In genomic region chr6:84003140-84003539, GRCh38 we compare ENCODE assay signal across 20 cellular contexts. TPM values are rescaled to one million over a fixed set of nuclear protein-coding genes. Genes with fewer than 3 reads are reported as not detected.
DNase-seq lines count a peak whose midpoint lies in the region; ATAC-seq, FAIRE-seq and TF ChIP-seq lines count a peak whose summit lies in the region.
"Had no signal": no experiment of that assay in that cellular context is flagged by ENCODE, and none has a peak within 500 bp of the region (broad histone marks: within the 10 kb centered on the region; RNA-seq: fewer than 3 reads in every experiment).

No MANE protein-coding gene starts in this region.

- H2AFZ ChIP-seq in K562 (ENCODE audit: low read depth, low read length) (no peak overlapping the region), neuronal stem cell (ENCODE audit: low read length) (peak overlapping the region; percentile 18)

- H3K4me1 ChIP-seq in K562 (replicated peaks in 1 of 2; ENCODE audit: control insufficient read depth in 2 of 2, insufficient read depth in 2 of 2, low read length in 2 of 2) (no peaks in the 10 kb centered on the region), neuronal stem cell (ENCODE audit: control insufficient read depth in 2 of 2, insufficient read depth in 1 of 2, low read depth in 1 of 2, low read length in 2 of 2) (peaks cover 1 to 8% of the 10 kb centered on the region in 2 donors)
- H3K4me1 ChIP-seq: BLaER1 treated with 17β-estradiol and CSF1 and Interleukin-3, amounts not matched to agents 10 nM and 100 nM had no signal

- H4K91ac ChIP-seq in neuronal stem cell (ENCODE audit: low read depth, low read length, poor library complexity) = no peak overlapping the region

- no peak overlapping the region for H3K14ac ChIP-seq in neuronal stem cell (ENCODE audit: low read length)

- no peak for TF ChIP-seq EP300 in K562 (IDR thresholded peaks at IDR 0.05; ENCODE audit: low read length)

- H3K9ac ChIP-seq in K562 (ENCODE audit: insufficient read depth in 1 of 2, low read depth in 2 of 2, low read length in 2 of 2) = no peak overlapping the region
- H3K9ac ChIP-seq in neuronal stem cell (ENCODE audit: low read depth, low read length, poor library complexity) = no peak overlapping the region
- H3K9ac ChIP-seq: BLaER1 treated with 17β-estradiol and CSF1 and Interleukin-3, amounts not matched to agents 10 nM and 100 nM had no signal

- H3K4me3 ChIP-seq in K562 = no peak overlapping the region
- H3K4me3 ChIP-seq in neuronal stem cell (ENCODE audit: low read length in 2 of 2) = no peak overlapping the region
- H3K4me3 ChIP-seq: BLaER1 treated with 17β-estradiol and CSF1 and Interleukin-3, amounts not matched to agents 10 nM and 100 nM had no signal

- no peak overlapping the region for H2BK15ac ChIP-seq in neuronal stem cell (ENCODE audit: low read length)

- H2AK5ac ChIP-seq in neuronal stem cell (ENCODE audit: low read depth, low read length) = no peak overlapping the region

- CTCF ChIA-PET in K562 (lab: Yijun Ruan, JAX; ENCODE audit: low intra/inter-chr PET ratio) = no interaction called here

- H3K27me3 ChIP-seq in K562 (ENCODE audit: control insufficient read depth in 2 of 2, insufficient read depth in 2 of 2, low read length in 2 of 2) (no peaks in the 10 kb centered on the region), neuronal stem cell (ENCODE audit: control insufficient read depth in 3 of 3, insufficient read depth in 3 of 3, low read depth in 1 of 3, low read length in 3 of 3) (no peaks in the 10 kb centered on the region)
- H3K27me3 ChIP-seq: BLaER1 treated with 17β-estradiol and CSF1 and Interleukin-3, amounts not matched to agents 10 nM and 100 nM had no signal

- DNase-seq in DMS 273 (lab: John Stamatoyannopoulos, UW; ENCODE audit: unreplicated experiment) (peak; percentile 12), DMS 273 treated with DMSO at 0.1 percent for 48 hours (lab: John Stamatoyannopoulos, UW) (no peak), G401 (ENCODE audit: low spot score) (peak; percentile 23), K562 (ENCODE audit: extremely low read depth in 1 of 4, low spot score in 3 of 4) (no peak), neuronal stem cell (ENCODE audit: low spot score) (no peak), islet precursor cell (no peak)
- DNase-seq: AML-193; Calu3; CD4-positive, CD25-positive, alpha-beta regulatory T cell; DMS153; DMS79 treated with DMSO at 0.1 percent for 48 hours; EL; GDM1 had no signal

- no peak overlapping the region for H4K8ac ChIP-seq in neuronal stem cell (ENCODE audit: low read depth, low read length)

- no peak overlapping the region for H3K4ac ChIP-seq in neuronal stem cell (ENCODE audit: low read length)

- intact Hi-C loops in K562 (cut with micrococcal nuclease) = no loop called here

- POLR2A ChIA-PET in K562 (lab: Yijun Ruan, JAX) = no interaction called here

- BruUV-seq in K562 (replicated peaks; lab: Mats Ljungman, UMichigan) = no TSS peak

- H4K20me1 ChIP-seq in K562 (replicated peaks; ENCODE audit: control insufficient read depth, insufficient read depth, low read length) = no peaks in the 10 kb centered on the region
- H4K20me1 ChIP-seq: BLaER1 treated with 17β-estradiol and CSF1 and Interleukin-3, amounts not matched to agents 10 nM and 100 nM had no signal

- no peaks in the 10 kb centered on the region for H3K9me1 ChIP-seq in K562 (ENCODE audit: control insufficient read depth, insufficient read depth, low read length)

- TF ChIP-seq RAD21 in K562 (CRISPR knock-in tag; conservative IDR thresholded peaks at IDR 0.05 in 1 of 2, IDR thresholded peaks at IDR 0.05 in 1 of 2) = no peak

- no peak for FAIRE-seq in K562 (lab: Jason Lieb, UNC)
- FAIRE-seq: GM12892, H54, HTR-8/SVneo had no signal

- TF ChIP-seq CTCF in K562 (IDR thresholded peaks at IDR 0.05 in 2 of 3, conservative IDR thresholded peaks at IDR 0.05 in 1 of 3; ENCODE audit: insufficient read depth in 2 of 3, low read depth in 1 of 3, low read length in 3 of 3) = no peak

- 0% methylated on average over 1 of the region's 1 CpG for WGBS in K562 (ENCODE audit: insufficient coverage, low coverage, missing lambda C conversion rate)
- no CpG with 5 or more reads among the region's 1 CpG for WGBS in neuronal stem cell (ENCODE audit: extremely low coverage in 2 of 2, insufficient read length in 2 of 2, insufficient replicate concordance in 1 of 2), 2 donors

- TF ChIP-seq POLR2A in K562 (conservative IDR thresholded peaks at IDR 0.05) = no peak

- no peaks in the 10 kb centered on the region for H3K79me2 ChIP-seq in K562 (ENCODE audit: control insufficient read depth, insufficient read depth, low read length)

- no peak overlapping the region for H3K18ac ChIP-seq in neuronal stem cell (ENCODE audit: low read length)

- H2BK120ac ChIP-seq in neuronal stem cell (ENCODE audit: low read depth, low read length) = no peak overlapping the region

- H3K36me3 ChIP-seq in K562 (ENCODE audit: control insufficient read depth, insufficient read depth, low read length) = no peaks in the 10 kb centered on the region
- no peaks in the 10 kb centered on the region for H3K36me3 ChIP-seq in neuronal stem cell (replicated peaks in 1 of 2; ENCODE audit: control insufficient read depth in 2 of 2, insufficient read depth in 2 of 2, low read length in 2 of 2)
- H3K36me3 ChIP-seq: BLaER1 treated with 17β-estradiol and CSF1 and Interleukin-3, amounts not matched to agents 10 nM and 100 nM had no signal

- H3K79me1 ChIP-seq in neuronal stem cell (ENCODE audit: low read depth, low read length) = no peaks in the 10 kb centered on the region

- H3K23ac ChIP-seq in neuronal stem cell (ENCODE audit: low read depth, low read length, poor library complexity) = no peak overlapping the region

- no peak overlapping the region for H3K27ac ChIP-seq in K562 (ENCODE audit: extremely low read depth, low read depth, low read length)
- no peak overlapping the region for H3K27ac ChIP-seq in neuronal stem cell (replicated peaks; ENCODE audit: low read length)
- H3K27ac ChIP-seq: 22Rv1; BLaER1 treated with 17β-estradiol and CSF1 and Interleukin-3, amounts not matched to agents 10 nM and 100 nM had no signal

- no peaks in the 10 kb centered on the region for H3K9me3 ChIP-seq in K562 (replicated peaks; ENCODE audit: control insufficient read depth, insufficient read depth, low read depth, low read length)
- H3K9me3 ChIP-seq in neuronal stem cell (replicated peaks in 1 of 2; ENCODE audit: control insufficient read depth in 2 of 2, insufficient read depth in 1 of 2, low read depth in 1 of 2, low read length in 2 of 2) = no peaks in the 10 kb centered on the region
- H3K9me3 ChIP-seq: BLaER1 treated with 17β-estradiol and CSF1 and Interleukin-3, amounts not matched to agents 10 nM and 100 nM had no signal

- in situ Hi-C loops in G401 (cut with HindIII; ENCODE audit: low sequenced_read_pairs) (no loop called here), K562 (cut with MboI) (no loop called here)

- H3K4me2 ChIP-seq in K562 (ENCODE audit: insufficient read depth, low read length) (no peak overlapping the region), neuronal stem cell (ENCODE audit: insufficient read depth, low read length, poor library complexity, severe bottlenecking) (no peak overlapping the region)
- H3K4me2 ChIP-seq: BLaER1 treated with 17β-estradiol and CSF1 and Interleukin-3, amounts not matched to agents 10 nM and 100 nM had no signal

- no peak overlapping the region for H2BK12ac ChIP-seq in neuronal stem cell (ENCODE audit: low read length)

- ATAC-seq in K562 (no peak; the same call in 2 of the 3 replicates), GM21529 (IDR thresholded peaks at IDR 0.05; ENCODE audit: unreplicated experiment) (no peak)
- ATAC-seq: HCT116 had no signal

- no peak overlapping the region for H2BK5ac ChIP-seq in neuronal stem cell (ENCODE audit: low read length)

TF ChIP-seq in K562, 482 proteins besides CTCF, POLR2A, EP300 and RAD21 (continues in another document):
- TF ChIP-seq KAT8 (IDR thresholded peaks at IDR 0.05; ENCODE audit: low read depth) = no peak
- TF ChIP-seq, protein P1, sequence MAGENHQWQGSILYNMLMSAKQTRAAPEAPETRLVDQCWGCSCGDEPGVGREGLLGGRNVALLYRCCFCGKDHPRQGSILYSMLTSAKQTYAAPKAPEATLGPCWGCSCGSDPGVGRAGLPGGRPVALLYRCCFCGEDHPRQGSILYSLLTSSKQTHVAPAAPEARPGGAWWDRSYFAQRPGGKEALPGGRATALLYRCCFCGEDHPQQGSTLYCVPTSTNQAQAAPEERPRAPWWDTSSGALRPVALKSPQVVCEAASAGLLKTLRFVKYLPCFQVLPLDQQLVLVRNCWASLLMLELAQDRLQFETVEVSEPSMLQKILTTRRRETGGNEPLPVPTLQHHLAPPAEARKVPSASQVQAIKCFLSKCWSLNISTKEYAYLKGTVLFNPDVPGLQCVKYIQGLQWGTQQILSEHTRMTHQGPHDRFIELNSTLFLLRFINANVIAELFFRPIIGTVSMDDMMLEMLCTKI (IDR thresholded peaks at IDR 0.05; ENCODE audit: partially characterized antibody) = no peak
- peak; percentile 92 for TF ChIP-seq RFX1 (IDR thresholded peaks at IDR 0.05)

RNA-seq across cellular contexts. Expression of gene MRAP2, which starts 30.4 kb away (rescaled TPM):
- not detected in 2 replicates for total RNA-seq in G401 (2014; rRNA removed; shearing (Covaris generic))
- 18.1 and 18.7 TPM in 2 replicates for total RNA-seq in K562 (2011; cell fraction: chromatin; rRNA removed; ENCODE audit: low replicate concordance)
- total RNA-seq in K562 (2011; cell fraction: nucleolus; rRNA removed) = 15.3 and 20.5 TPM in 2 replicates
- 27.9 and 37.3 TPM in 2 replicates for total RNA-seq in K562 (2011; cell fraction: nucleoplasm; rRNA removed)
- total RNA-seq in K562 (2014; rRNA removed) (7.8 and 8.6 TPM in 2 replicates), K562 (2014; rRNA removed; fragmentation: Illumina TruSeq; extraction: Trizol) (12.0 and 15.3 TPM in 2 replicates), K562 (2015; rRNA removed; fragmentation: Illumina TruSeq; extraction: Trizol) (11.8 and 12.6 TPM in 2 replicates), K562 (2021) (7.4 and 8.7 TPM in 2 replicates)
- polyA plus RNA-seq in K562 (2011; rRNA removed) (30.7 and 38.9 TPM in 2 replicates), K562 (2014; fragmentation: Illumina TruSeq; extraction: Trizol) (10.9 and 12.1 TPM in 2 replicates), K562 (2014; fragmentation: Nextera tagmentation; extraction: Ambion mirVana) (1 to 10 TPM; 5.9 to 6.8 TPM), K562 (2014; rRNA removed) (8.0 and 9.3 TPM in 2 replicates)
- polyA plus RNA-seq in K562 (2011; cell fraction: cytosol; rRNA removed) = 16.6 and 27.0 TPM in 2 replicates
- 8.4 and 14.0 TPM in 2 replicates for polyA plus RNA-seq in K562 (2011; cell fraction: nucleus; rRNA removed)
- 7.1 and 10.8 TPM in 2 replicates for polyA plus RNA-seq in K562 (2012)
- 26.8 and 27.7 TPM in 2 replicates for polyA minus RNA-seq in K562 (2011; rRNA and poly(A)+ RNA removed)
- 5.2 and 13.0 TPM in 2 replicates for polyA minus RNA-seq in K562 (2011; cell fraction: cytosol; rRNA and poly(A)+ RNA removed)
- polyA minus RNA-seq in K562 (2011; cell fraction: nucleus; rRNA and poly(A)+ RNA removed) = 4.0 and 5.1 TPM in 2 replicates
- 1.7 TPM for polyA plus RNA-seq in neuronal stem cell (2013, experiment 1 of 2)
- polyA plus RNA-seq in neuronal stem cell (2013, experiment 2 of 2) = 2.0 TPM
- total RNA-seq: CD4-positive, CD25-positive, alpha-beta regulatory T cell had no signal
- polyA plus RNA-seq: CD4-positive, CD25-positive, alpha-beta regulatory T cell had no signal

Comparison
In these comparisons a context has a peak if more than half of its experiments do, and no peak if none do; other contexts are left out.
1. DNase-seq: peak in DMS 273 (single experiment) and G401 (single experiment); none in DMS 273 treated with DMSO at 0.1 percent for 48 hours (single experiment), K562 (0 of 4), neuronal stem cell (single experiment) and islet precursor cell (single experiment).